ENCODE assay signal across 10 cellular contexts in the genomic region with DNA sequence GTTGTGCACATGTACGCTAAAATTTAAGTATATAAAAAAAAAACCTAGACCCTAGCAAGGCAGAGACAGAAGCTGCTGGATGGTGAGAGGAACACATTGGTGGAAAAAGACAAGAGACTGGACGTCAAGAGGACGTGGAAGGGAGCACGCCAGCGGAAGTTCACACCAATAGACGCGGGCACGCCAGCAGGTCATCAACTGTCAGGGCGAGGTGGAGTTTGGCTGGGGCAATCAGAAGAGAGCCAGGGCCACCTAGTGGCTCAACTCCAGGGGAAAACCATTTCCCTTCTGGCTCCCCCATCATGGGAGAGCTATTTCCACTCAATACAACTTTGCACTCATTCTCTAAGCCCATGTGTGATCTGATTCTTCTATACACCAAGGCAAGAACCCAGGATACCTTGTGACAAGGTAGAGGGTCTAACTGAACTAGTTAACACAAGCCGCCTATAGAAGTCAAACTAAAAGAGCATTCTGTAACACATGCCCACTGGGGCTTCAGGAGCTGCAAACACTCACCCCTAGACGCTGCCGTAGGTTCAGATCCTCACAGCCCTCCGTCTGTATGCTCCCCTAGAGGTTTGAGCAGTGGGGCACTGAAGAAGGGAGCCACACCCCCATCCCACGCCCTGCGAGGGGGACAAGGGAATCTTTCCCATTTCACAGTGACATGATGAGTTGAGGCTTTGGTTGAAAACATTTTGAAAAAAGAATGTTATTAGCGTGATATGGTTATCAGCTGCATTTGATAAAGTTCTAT.
DNase-seq lines count a peak whose midpoint lies in the region; ATAC-seq, FAIRE-seq and TF ChIP-seq lines count a peak whose summit lies in the region.
"Had no signal": no experiment of that assay in that cellular context is flagged by ENCODE, and none has a peak within 500 bp of the region (broad histone marks: within the 10 kb centered on the region; RNA-seq: fewer than 3 reads in every experiment).

No MANE protein-coding gene starts in this region.

- H3K14ac ChIP-seq in H9 (ENCODE audit: insufficient read depth, low read length) = no peak overlapping the region

- H3K4me3 ChIP-seq in Peyer's patch (no peak overlapping the region), kidney (ENCODE audit: low read length in 2 of 2) (no peak overlapping the region), Karpas-422 (ENCODE audit: low read length) (no peak overlapping the region), psoas muscle (no peak overlapping the region), GM23248 (no peak overlapping the region)
- H3K4me3 ChIP-seq: tibial nerve had no signal

- no peak overlapping the region for H2BK20ac ChIP-seq in H9 (ENCODE audit: low read depth, low read length, poor library complexity, severe bottlenecking)

- H3K4me2 ChIP-seq in H9 (ENCODE audit: insufficient read depth, insufficient read length, low read length) (no peak overlapping the region), Karpas-422 (ENCODE audit: low read depth, low read length, poor library complexity, severe bottlenecking) (no peak overlapping the region), GM23248 (ENCODE audit: unreplicated experiment) (no peak overlapping the region)

- no peaks in the 10 kb centered on the region for H3K9me2 ChIP-seq in Karpas-422 (replicated peaks; ENCODE audit: insufficient read depth, low read length)
- no peaks in the 10 kb centered on the region for H3K9me2 ChIP-seq in GM23248 (ENCODE audit: insufficient read depth)

- no peak overlapping the region for H3K56ac ChIP-seq in H9 (ENCODE audit: insufficient read length, low read depth, low read length)

- no peak overlapping the region for H2BK5ac ChIP-seq in H9 (ENCODE audit: insufficient read length, low read length)

- H2AFZ ChIP-seq in H9 (ENCODE audit: low read length) = no peak overlapping the region
- H2AFZ ChIP-seq in Karpas-422 (ENCODE audit: low read length) = no peak overlapping the region
- H2AFZ ChIP-seq in GM23248 = no peak overlapping the region

- H4K91ac ChIP-seq in H9 (ENCODE audit: insufficient read length, low read depth, low read length) = no peak overlapping the region

- TF ChIP-seq CTCF in CD14-positive monocyte (IDR thresholded peaks at IDR 0.05) = peak; percentile 22
- peak; percentile 85 for TF ChIP-seq CTCF in H9 (conservative IDR thresholded peaks at IDR 0.05)
- TF ChIP-seq CTCF in Peyer's patch (IDR thresholded peaks at IDR 0.05) = peak in 3 of 6 experiments; percentile 21 to 41 (median 40)
- TF ChIP-seq CTCF in kidney (IDR thresholded peaks at IDR 0.05; ENCODE audit: borderline replicate concordance, extremely low read depth, insufficient read depth) = peak; percentile 33
- TF ChIP-seq CTCF in psoas muscle (IDR thresholded peaks at IDR 0.05) = no peak

- ATAC-seq in psoas muscle = no peak
- ATAC-seq: T-cell had no signal

- H3K4me1 ChIP-seq in H9 (ENCODE audit: insufficient read depth, low read length) = no peaks in the 10 kb centered on the region
- no peaks in the 10 kb centered on the region for H3K4me1 ChIP-seq in Peyer's patch
- H3K4me1 ChIP-seq in kidney (ENCODE audit: control insufficient read depth in 1 of 2, insufficient read depth in 1 of 2, low read depth in 1 of 2, low read length in 2 of 2) = no peaks in the 10 kb centered on the region
- no peaks in the 10 kb centered on the region for H3K4me1 ChIP-seq in Karpas-422 (ENCODE audit: low read length)
- no peaks in the 10 kb centered on the region for H3K4me1 ChIP-seq in psoas muscle
- H3K4me1 ChIP-seq in GM23248 (ENCODE audit: insufficient read depth) = no peaks in the 10 kb centered on the region
- H3K4me1 ChIP-seq: tibial nerve had no signal

- H3K18ac ChIP-seq in H9 (ENCODE audit: insufficient read length, low read depth, low read length) = no peak overlapping the region

- H3K27me3 ChIP-seq in H9 (ENCODE audit: insufficient read depth, low read length) (no peaks in the 10 kb centered on the region), Peyer's patch (no peaks in the 10 kb centered on the region), Karpas-422 (ENCODE audit: low read length) (no peaks in the 10 kb centered on the region), psoas muscle (ENCODE audit: insufficient read depth in 3 of 3, low read length in 2 of 3) (no peaks in the 10 kb centered on the region), GM23248 (replicated peaks; ENCODE audit: insufficient read depth) (no peaks in the 10 kb centered on the region)
- H3K27me3 ChIP-seq: tibial nerve had no signal

- FAIRE-seq in kidney (lab: Jason Lieb, UNC) = no peak

- H3F3A ChIP-seq in GM23248 (ENCODE audit: insufficient read depth) = no peaks in the 10 kb centered on the region

- H3K27ac ChIP-seq in H9 (ENCODE audit: insufficient read length, low read depth, low read length) (no peak overlapping the region), Peyer's patch (no peak overlapping the region), kidney (ENCODE audit: low read depth in 2 of 2, low read length in 2 of 2) (no peak overlapping the region), Karpas-422 (ENCODE audit: low read length) (no peak overlapping the region), psoas muscle (no peak overlapping the region), GM23248 (no peak overlapping the region)
- H3K27ac ChIP-seq: tibial nerve had no signal

- WGBS in H9 (ENCODE audit: extremely low coverage, insufficient read length, low lambda C conversion rate) = no CpG with 5 or more reads among the region's 16 CpGs
- WGBS in psoas muscle, 3 donors = 77 to 80% (median 78%) methylated on average over 16 of the region's 16 CpGs
- WGBS in GM23248 (ENCODE audit: low coverage in 1 of 2, low lambda C conversion rate in 2 of 2, missing lambda C conversion rate in 2 of 2), 2 experiments = 60 to 69% methylated on average over 16 of the region's 16 CpGs

- peaks cover 0 to 5% (median 2%) of the 10 kb centered on the region in 3 donors for H3K27me3 Mint-ChIP-seq in CD14-positive monocyte (ENCODE audit: low read depth in 3 of 3)
- H3K27me3 Mint-ChIP-seq in H9 (ENCODE audit: low read depth) = no peaks in the 10 kb centered on the region; the same call in 1 of the 2 replicates

- no peak overlapping the region for H2BK120ac ChIP-seq in H9 (ENCODE audit: low read depth, low read length, poor library complexity, severe bottlenecking)

- intact Hi-C loops in CD14-positive monocyte (cut with micrococcal nuclease) = no loop called here
- intact Hi-C loops in kidney (cut with DNase I) = no loop called here
- intact Hi-C loops in psoas muscle (cut with DNase I) = no loop called here

- H2BK12ac ChIP-seq in H9 (ENCODE audit: insufficient read length, low read depth, low read length) = no peak overlapping the region

- H3T11ph ChIP-seq in H9 (ENCODE audit: low read length) = no peak overlapping the region

- in situ Hi-C loops in GM23248 (cut with MboI) = no loop called here

- no peak overlapping the region for H2BK15ac ChIP-seq in H9 (ENCODE audit: low read depth, low read length)

- H3K79me1 ChIP-seq in H9 (ENCODE audit: insufficient read depth, low read depth, low read length, poor library complexity, severe bottlenecking) = no peaks in the 10 kb centered on the region

- no peak for TF ChIP-seq POLR2A in Peyer's patch (IDR thresholded peaks at IDR 0.05)

- H3K9ac ChIP-seq in H9 (ENCODE audit: extremely low read depth, insufficient read length, low read length) (no peak overlapping the region), kidney (ENCODE audit: low read length in 2 of 2) (no peak overlapping the region), Karpas-422 (ENCODE audit: low read length) (no peak overlapping the region), GM23248 (no peak overlapping the region)

- no peak overlapping the region for H2AK5ac ChIP-seq in H9 (ENCODE audit: insufficient read length, low read length)

- H3K23ac ChIP-seq in H9 (ENCODE audit: insufficient read length, low read depth, low read length) = no peak overlapping the region

- H3K4ac ChIP-seq in H9 (ENCODE audit: low read depth, low read length) = no peak overlapping the region

- H3K9me3 ChIP-seq in H9 (ENCODE audit: control insufficient read depth, low read depth, low read length) (no peaks in the 10 kb centered on the region), Peyer's patch (no peaks in the 10 kb centered on the region), kidney (ENCODE audit: control insufficient read depth in 1 of 2, low read length in 2 of 2) (no peaks in the 10 kb centered on the region), Karpas-422 (ENCODE audit: low read length) (peaks cover 6% of the 10 kb centered on the region; the same call in 1 of the 2 replicates), psoas muscle (no peaks in the 10 kb centered on the region), GM23248 (ENCODE audit: low read depth) (no peaks in the 10 kb centered on the region)
- H3K9me3 ChIP-seq: tibial nerve had no signal

- H3K36me3 Mint-ChIP-seq in CD14-positive monocyte = no peaks in the 10 kb centered on the region
- no peaks in the 10 kb centered on the region for H3K36me3 Mint-ChIP-seq in H9 (ENCODE audit: insufficient read depth in 1 of 3, low read depth in 3 of 3)
- H3K36me3 Mint-ChIP-seq: T-cell had no signal

- H3K9me3 Mint-ChIP-seq in CD14-positive monocyte (peaks cover 0 to 4% (median 0%) of the 10 kb centered on the region in 7 donors), H9 (no peaks in the 10 kb centered on the region)

- no peaks in the 10 kb centered on the region for H3K23me2 ChIP-seq in H9 (ENCODE audit: insufficient read length, low read depth, low read length, poor library complexity, severe bottlenecking)

- no peaks in the 10 kb centered on the region for H4K20me1 ChIP-seq in H9 (ENCODE audit: control insufficient read depth, insufficient read depth, insufficient read length)
- H4K20me1 ChIP-seq in Karpas-422 (ENCODE audit: insufficient read depth, low read depth, low read length) = no peaks in the 10 kb centered on the region
- H4K20me1 ChIP-seq in GM23248 (ENCODE audit: insufficient read depth) = no peaks in the 10 kb centered on the region

- H3K4me1 Mint-ChIP-seq in CD14-positive monocyte (peaks cover 4% of the 10 kb centered on the region), H9 (peaks cover 7 to 8% of the 10 kb centered on the region in 2 experiments; a peak in 3 of 4 replicates)
- H3K4me1 Mint-ChIP-seq: T-cell had no signal

- H3K4me3 Mint-ChIP-seq in CD14-positive monocyte = no peak overlapping the region
- 0 out of 5 replicates have a peak overlapping the region, but pooled peaks of 1 of the 2 experiments have one; percentile 1 for H3K4me3 Mint-ChIP-seq in H9
- H3K4me3 Mint-ChIP-seq: T-cell had no signal

- no peak overlapping the region for H4K8ac ChIP-seq in H9 (replicated peaks; ENCODE audit: insufficient read length, low read depth, low read length)

- H3K36me3 ChIP-seq in Peyer's patch = no peaks in the 10 kb centered on the region
- H3K36me3 ChIP-seq in kidney (ENCODE audit: control insufficient read depth in 1 of 2, insufficient read depth in 2 of 2, low read length in 2 of 2) = no peaks in the 10 kb centered on the region
- H3K36me3 ChIP-seq in Karpas-422 (ENCODE audit: insufficient read depth, low read length) = no peaks in the 10 kb centered on the region
- H3K36me3 ChIP-seq in psoas muscle (ENCODE audit: insufficient read depth in 1 of 2, low read depth in 1 of 2) = no peaks in the 10 kb centered on the region
- no peaks in the 10 kb centered on the region for H3K36me3 ChIP-seq in GM23248 (ENCODE audit: low read depth)
- H3K36me3 ChIP-seq: tibial nerve had no signal

- no peak for DNase-seq in CD14-positive monocyte (ENCODE audit: low spot score)
- DNase-seq in H9 = peak; percentile 81
- DNase-seq in Peyer's patch = peak in 2 of 3 donors; percentile 51 to 55
- DNase-seq in kidney = no peak
- no peak for DNase-seq in RKO (ENCODE audit: low spot score)
- DNase-seq in Karpas-422 = no peak
- DNase-seq in psoas muscle = no peak
- DNase-seq in GM23248 = no peak
- DNase-seq: T-cell had no signal

- H3K79me2 ChIP-seq in H9 (ENCODE audit: insufficient read depth, low read length) (no peaks in the 10 kb centered on the region), Karpas-422 (ENCODE audit: low read length) (no peaks in the 10 kb centered on the region), GM23248 (ENCODE audit: insufficient read depth) (no peaks in the 10 kb centered on the region)

- H4K5ac ChIP-seq in H9 (ENCODE audit: insufficient read length, low read depth, low read length) = no peak overlapping the region

- H3K27ac Mint-ChIP-seq in CD14-positive monocyte = no peak overlapping the region
- no peak overlapping the region for H3K27ac Mint-ChIP-seq in H9
- H3K27ac Mint-ChIP-seq: T-cell had no signal

Comparison
In these comparisons a context has a peak if more than half of its experiments do, and no peak if none do; other contexts are left out.
1. DNase-seq: peak in H9 (single experiment) and Peyer's patch (2 of 3); none in CD14-positive monocyte (single experiment), kidney (single experiment), RKO (single experiment), Karpas-422 (single experiment), psoas muscle (0 of 2) and GM23248 (single experiment).